Comparison of ENCODE assay signal across 21 cellular contexts in the genomic region with DNA sequence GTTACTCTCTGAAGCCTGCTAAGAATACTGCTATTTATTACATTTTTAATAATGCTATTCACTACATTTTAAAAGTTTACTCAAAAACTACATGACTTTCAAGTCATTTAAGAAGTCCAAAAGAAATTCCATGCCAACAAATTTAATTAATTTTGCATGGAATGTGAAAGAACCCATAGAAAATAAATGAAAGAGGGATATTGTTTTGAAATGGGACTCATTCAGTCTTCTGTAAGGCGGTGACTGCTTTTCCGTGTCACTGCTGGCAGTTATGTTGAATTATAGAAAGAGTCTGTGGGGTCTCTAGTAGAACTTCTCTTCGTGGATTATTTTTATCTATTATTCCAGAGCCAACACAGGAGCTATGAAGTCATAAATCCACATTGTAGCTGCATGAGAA.
"Had no signal": no experiment of that assay in that cellular context is flagged by ENCODE, and none has a peak within 500 bp of the region (broad histone marks: within the 10 kb centered on the region; RNA-seq: fewer than 3 reads in every experiment).

No MANE protein-coding gene starts in this region.

- ATAC-seq: gastroesophageal sphincter; left colon; naive thymus-derived CD8-positive, alpha-beta T cell; right lobe of liver; stimulated activated memory B cell treated with anti-CD40 and anti-IgM and Interleukin-4, amounts not matched to agents 10 μg/mL and 1 μg/mL and 100 μg/mL, for 72 hours had no signal

- H3K27me3 ChIP-seq: cardiac muscle cell, colonic mucosa, gastroesophageal sphincter, hepatocyte, ovary, right lobe of liver, spleen, transverse colon had no signal

- H3K4me1 ChIP-seq: colonic mucosa, gastroesophageal sphincter, prostate gland, right lobe of liver, spleen, transverse colon had no signal

- H3K9me3 ChIP-seq: colonic mucosa, gastroesophageal sphincter, ovary, prostate gland, right lobe of liver, spleen, thoracic aorta, transverse colon had no signal

- DNase-seq: colonic mucosa; dermis blood vessel endothelial cell; effector CD4-positive, alpha-beta T cell; endodermal cell; kidney; left colon; mammary epithelial cell; naive thymus-derived CD8-positive, alpha-beta T cell; ovary; right lobe of liver; spleen; stimulated activated CD4-positive, alpha-beta T cell treated with anti-CD3 and anti-CD28 coated beads, Interleukin-15, amount 100 ng/mL, for 24 hours; stimulated activated CD4-positive, alpha-beta T cell treated with anti-CD3 and anti-CD28 coated beads, Interleukin-1b, Interleukin-23, amount 100 ng/mL, for 48 hours; stimulated activated CD4-positive, alpha-beta T cell treated with anti-CD3 and anti-CD28 coated beads, Interleukin-4, amount 100 ng/mL, for 24 hours; transverse colon had no signal

- H3K27ac ChIP-seq: cardiac muscle cell, colonic mucosa, gastroesophageal sphincter, hepatocyte, ovary, prostate gland, right lobe of liver, spleen, thoracic aorta, transverse colon had no signal

- H3K4me3 ChIP-seq: cardiac muscle cell, colonic mucosa, gastroesophageal sphincter, hepatocyte, ovary, prostate gland, right lobe of liver, spleen, thoracic aorta, transverse colon had no signal

- H3K36me3 ChIP-seq: cardiac muscle cell, colonic mucosa, gastroesophageal sphincter, ovary, prostate gland, right lobe of liver, spleen, thoracic aorta, transverse colon had no signal
